In genomic region chr7:139108256-139109187, GRCh38 we compare ENCODE assay signal across 8 cellular contexts. TPM values are rescaled to one million over a fixed set of nuclear protein-coding genes. Genes with fewer than 3 reads are reported as not detected.
DNase-seq lines count a peak whose midpoint lies in the region; TF ChIP-seq lines count a peak whose summit lies in the region.

No MANE protein-coding gene starts in this region.

- peaks cover 25% of the 10 kb centered on the region for H3K27me3 Mint-ChIP-seq in H9 (ENCODE audit: low read depth)
- H3K27me3 Mint-ChIP-seq in activated T-helper 2 cell treated with anti-CD3 and anti-CD28 coated beads, Interferon-gamma antibody, Interleukin-2, Interleukin-4, amounts not matched to agents 10 μg/mL and 5 μg/mL and 100 μg/mL, durations not matched to agents 14 hours and 24 hours and 36 hours (ENCODE audit: low read depth), result no peaks in the 10 kb centered on the region

- H3K56ac ChIP-seq in H9 (ENCODE audit: insufficient read length, low read depth, low read length), result no peak overlapping the region

- H3K9ac ChIP-seq in H9 (ENCODE audit: extremely low read depth, insufficient read length, low read length), result peak overlapping the region; percentile 69
- peak overlapping the region; percentile 83 for H3K9ac ChIP-seq in MM.1S (ENCODE audit: low read length)

- H4K20me1 ChIP-seq in H9 (ENCODE audit: control insufficient read depth, insufficient read depth, insufficient read length), result no peaks in the 10 kb centered on the region
- H4K20me1 ChIP-seq in MM.1S (ENCODE audit: insufficient read depth, low read length), result 0 out of 2 replicates have a peak, but pooled peaks cover 3% of the 10 kb centered on the region

- H3K4me2 ChIP-seq in H9 (ENCODE audit: insufficient read depth, insufficient read length, low read length) (peak overlapping the region; percentile 63), MM.1S (ENCODE audit: low read depth, low read length) (peak overlapping the region; percentile 85)

- H3K27ac ChIP-seq in H9 (ENCODE audit: insufficient read length, low read depth, low read length) (no peak overlapping the region), MM.1S (ENCODE audit: low read length) (peak overlapping the region; percentile 88), left ventricle myocardium inferior (replicated peaks) (peak overlapping the region; percentile 96)

- H3K4me3 Mint-ChIP-seq in H9, result peak overlapping the region; percentile 90 to 96
- peak overlapping the region; percentile 100 for H3K4me3 Mint-ChIP-seq in activated T-helper 2 cell treated with anti-CD3 and anti-CD28 coated beads, Interferon-gamma antibody, Interleukin-2, Interleukin-4, amounts not matched to agents 10 μg/mL and 5 μg/mL and 100 μg/mL, durations not matched to agents 14 hours and 24 hours and 36 hours (ENCODE audit: low read depth)

- H2BK12ac ChIP-seq in H9 (ENCODE audit: insufficient read length, low read depth, low read length), result no peak overlapping the region

- peaks cover 0 to 2% (median 0%) of the 10 kb centered on the region in 3 experiments; a peak in 2 of 7 replicates for H3K36me3 Mint-ChIP-seq in H9 (ENCODE audit: insufficient read depth in 1 of 3, low read depth in 3 of 3)
- peaks cover 54% of the 10 kb centered on the region for H3K36me3 Mint-ChIP-seq in activated T-helper 2 cell treated with anti-CD3 and anti-CD28 coated beads, Interferon-gamma antibody, Interleukin-2, Interleukin-4, amounts not matched to agents 10 μg/mL and 5 μg/mL and 100 μg/mL, durations not matched to agents 14 hours and 24 hours and 36 hours (ENCODE audit: low read depth)

- H3K79me2 ChIP-seq in H9 (ENCODE audit: insufficient read depth, low read length) (peaks cover 1% of the 10 kb centered on the region; the same call in 1 of the 2 replicates), MM.1S (ENCODE audit: low read length) (peaks cover 58% of the 10 kb centered on the region)

- peak; percentile 76 for DNase-seq in DMS53 (lab: John Stamatoyannopoulos, UW)
- DNase-seq in DMS53 treated with DMSO at 0.1 percent for 48 hours (lab: John Stamatoyannopoulos, UW; ENCODE audit: unreplicated experiment), result no peak
- DNase-seq in H9, result peak; percentile 58
- DNase-seq in MM.1S, result peak; percentile 46
- no peak for DNase-seq in activated T-helper 2 cell treated with anti-CD3 and anti-CD28 coated beads, Interferon-gamma antibody, Interleukin-2, Interleukin-4, amounts not matched to agents 10 μg/mL and 5 μg/mL and 100 μg/mL, durations not matched to agents 14 hours and 24 hours and 36 hours (ENCODE audit: low spot score)
- DNase-seq in left ventricle myocardium inferior, result peak; percentile 27
- peak; percentile 49 for DNase-seq in retina
- DNase-seq in Ammon's horn (ENCODE audit: low spot score), result no peak

- peaks cover 50% of the 10 kb centered on the region for H3F3A ChIP-seq in MM.1S (ENCODE audit: insufficient read depth, low read length)

- H3K4me1 ChIP-seq in H9 (ENCODE audit: insufficient read depth, low read length), result peaks cover 4% of the 10 kb centered on the region; the same call in 1 of the 2 replicates
- 0 out of 2 replicates have a peak, but pooled peaks cover 6% of the 10 kb centered on the region for H3K4me1 ChIP-seq in MM.1S (ENCODE audit: low read length)
- peaks cover 62% of the 10 kb centered on the region for H3K4me1 ChIP-seq in left ventricle myocardium inferior

- no peak overlapping the region for H3K23ac ChIP-seq in H9 (ENCODE audit: insufficient read length, low read depth, low read length)

- H3K79me1 ChIP-seq in H9 (ENCODE audit: insufficient read depth, low read depth, low read length, poor library complexity, severe bottlenecking), result peaks cover 4% of the 10 kb centered on the region

- H3K18ac ChIP-seq in H9 (ENCODE audit: insufficient read length, low read depth, low read length), result no peak overlapping the region

- no peak overlapping the region for H4K5ac ChIP-seq in H9 (ENCODE audit: insufficient read length, low read depth, low read length)

- no peak overlapping the region for H3K4ac ChIP-seq in H9 (ENCODE audit: low read depth, low read length)

- peak overlapping the region; percentile 97 for H3K4me3 ChIP-seq in MM.1S (ENCODE audit: low read length)
- peak overlapping the region; percentile 87 for H3K4me3 ChIP-seq in left ventricle myocardium inferior

- peaks cover 14% of the 10 kb centered on the region for H3K23me2 ChIP-seq in H9 (ENCODE audit: insufficient read length, low read depth, low read length, poor library complexity, severe bottlenecking)

- H2BK120ac ChIP-seq in H9 (ENCODE audit: low read depth, low read length, poor library complexity, severe bottlenecking), result no peak overlapping the region

- H3K9me2 ChIP-seq in MM.1S (replicated peaks; ENCODE audit: insufficient read depth, low read length), result no peaks in the 10 kb centered on the region

- no peak overlapping the region for H4K91ac ChIP-seq in H9 (ENCODE audit: insufficient read length, low read depth, low read length)

- peak overlapping the region; percentile 77 for H3K14ac ChIP-seq in H9 (ENCODE audit: insufficient read depth, low read length)

- H3K4me1 Mint-ChIP-seq in H9, result peaks cover 13 to 16% of the 10 kb centered on the region in 2 experiments
- H3K4me1 Mint-ChIP-seq in activated T-helper 2 cell treated with anti-CD3 and anti-CD28 coated beads, Interferon-gamma antibody, Interleukin-2, Interleukin-4, amounts not matched to agents 10 μg/mL and 5 μg/mL and 100 μg/mL, durations not matched to agents 14 hours and 24 hours and 36 hours (ENCODE audit: low read depth), result peaks cover 37% of the 10 kb centered on the region

- intact Hi-C loops in activated T-helper 2 cell treated with anti-CD3 and anti-CD28 coated beads, Interferon-gamma antibody, Interleukin-2, Interleukin-4, amounts not matched to agents 10 μg/mL and 5 μg/mL and 100 μg/mL, durations not matched to agents 14 hours and 24 hours and 36 hours (cut with micrococcal nuclease), result loop anchor here (1.0 to 5.0 kb wide), 7 partner anchors 10 to 1069 kb away; partner anchors contain the start of genes FMC1, KDM7A, LUC7L2 and UBN2
- intact Hi-C loops in left ventricle myocardium inferior (cut with micrococcal nuclease), result no loop called here

- H2AFZ ChIP-seq in H9 (ENCODE audit: low read length) (no peak overlapping the region), MM.1S (ENCODE audit: low read length) (peak overlapping the region; percentile 92)

- H3K27me3 ChIP-seq in H9 (ENCODE audit: insufficient read depth, low read length), result no peaks in the 10 kb centered on the region; the same call in 1 of the 2 replicates
- H3K27me3 ChIP-seq in MM.1S (replicated peaks; ENCODE audit: insufficient read depth, low read length), result peaks cover 26% of the 10 kb centered on the region
- H3K27me3 ChIP-seq in left ventricle myocardium inferior (ENCODE audit: low read depth), result no peaks in the 10 kb centered on the region

- H2BK20ac ChIP-seq in H9 (ENCODE audit: low read depth, low read length, poor library complexity, severe bottlenecking), result no peak overlapping the region

- H3T11ph ChIP-seq in H9 (ENCODE audit: low read length), result no peak overlapping the region

- H2BK5ac ChIP-seq in H9 (ENCODE audit: insufficient read length, low read length), result no peak overlapping the region

- H3K9me3 Mint-ChIP-seq in H9, result no peaks in the 10 kb centered on the region
- peaks cover 8% of the 10 kb centered on the region for H3K9me3 Mint-ChIP-seq in activated T-helper 2 cell treated with anti-CD3 and anti-CD28 coated beads, Interferon-gamma antibody, Interleukin-2, Interleukin-4, amounts not matched to agents 10 μg/mL and 5 μg/mL and 100 μg/mL, durations not matched to agents 14 hours and 24 hours and 36 hours

- H3K9me3 ChIP-seq in H9 (ENCODE audit: control insufficient read depth, low read depth, low read length) (no peaks in the 10 kb centered on the region), MM.1S (replicated peaks; ENCODE audit: insufficient read depth, low read length) (no peaks in the 10 kb centered on the region), left ventricle myocardium inferior (replicated peaks) (no peaks in the 10 kb centered on the region)

- no peaks in the 10 kb centered on the region; the same call in 1 of the 2 replicates for H3K36me3 ChIP-seq in MM.1S (replicated peaks; ENCODE audit: insufficient read depth, low read length)
- no peaks in the 10 kb centered on the region for H3K36me3 ChIP-seq in left ventricle myocardium inferior

- no peak overlapping the region for H4K8ac ChIP-seq in H9 (replicated peaks; ENCODE audit: insufficient read length, low read depth, low read length)

- TF ChIP-seq CTCF in H9 (conservative IDR thresholded peaks at IDR 0.05), result no peak
- TF ChIP-seq CTCF in MM.1S (IDR thresholded peaks at IDR 0.05; ENCODE audit: low read length), result no peak; the same call in 1 of the 2 replicates
- TF ChIP-seq CTCF in left ventricle myocardium inferior (IDR thresholded peaks at IDR 0.05; ENCODE audit: borderline replicate concordance), result no peak

- H2BK15ac ChIP-seq in H9 (ENCODE audit: low read depth, low read length), result no peak overlapping the region

- WGBS in H9 (ENCODE audit: extremely low coverage, insufficient read length, low lambda C conversion rate), result no CpG with 5 or more reads among the region's 61 CpGs

- peak overlapping the region in 2 of 3 experiments; percentile 40 to 88; a peak in 2 of 7 replicates for H3K27ac Mint-ChIP-seq in H9
- peak overlapping the region; percentile 98 for H3K27ac Mint-ChIP-seq in activated T-helper 2 cell treated with anti-CD3 and anti-CD28 coated beads, Interferon-gamma antibody, Interleukin-2, Interleukin-4, amounts not matched to agents 10 μg/mL and 5 μg/mL and 100 μg/mL, durations not matched to agents 14 hours and 24 hours and 36 hours

- H2AK5ac ChIP-seq in H9 (ENCODE audit: insufficient read length, low read length), result no peak overlapping the region

RNA-seq across cellular contexts. Expression of gene ZC3HAV1, which starts 1.0 kb away (rescaled TPM):
- total RNA-seq in H9 (2021) (32.2 and 32.8 TPM in 2 replicates), left ventricle myocardium inferior (6.8 TPM)
- 76.0 and 77.1 TPM in 2 replicates for total RNA-seq in activated T-helper 2 cell treated with anti-CD3 and anti-CD28 coated beads, Interferon-gamma antibody, Interleukin-2, Interleukin-4, amounts not matched to agents 10 μg/mL and 5 μg/mL and 100 μg/mL, durations not matched to agents 14 hours and 24 hours and 36 hours

Comparison
In these comparisons a context has a peak if more than half of its experiments do, and no peak if none do; other contexts are left out.
1. DNase-seq: peak in DMS53 (single experiment), H9 (single experiment), MM.1S (single experiment), left ventricle myocardium inferior (single experiment) and retina (single experiment); none in DMS53 treated with DMSO at 0.1 percent for 48 hours (single experiment), activated T-helper 2 cell treated with anti-CD3 and anti-CD28 coated beads, Interferon-gamma antibody, Interleukin-2, Interleukin-4, amounts not matched to agents 10 μg/mL and 5 μg/mL and 100 μg/mL, durations not matched to agents 14 hours and 24 hours and 36 hours (single experiment) and Ammon's horn (single experiment).